ENCODE assay signal across 18 cellular contexts in genomic region chr4:1991596-1992434, GRCh38. TPM values are rescaled to one million over a fixed set of nuclear protein-coding genes. Genes with fewer than 3 reads are reported as not detected.
DNase-seq lines count a peak whose midpoint lies in the region; ATAC-seq and TF ChIP-seq lines count a peak whose summit lies in the region.
"Had no signal": no experiment of that assay in that cellular context is flagged by ENCODE, and none has a peak within 500 bp of the region (broad histone marks: within the 10 kb centered on the region; RNA-seq: fewer than 3 reads in every experiment).

No MANE protein-coding gene starts in this region.

- no peaks in the 10 kb centered on the region for H3K27me3 Mint-ChIP-seq in type B pancreatic cell
- peaks cover 4% of the 10 kb centered on the region for H3K27me3 Mint-ChIP-seq in endothelial cell (ENCODE audit: unreplicated experiment)

- H3K36me3 Mint-ChIP-seq in type B pancreatic cell (peaks cover 14% of the 10 kb centered on the region), endothelial cell (ENCODE audit: low read depth, unreplicated experiment) (peaks cover 18% of the 10 kb centered on the region)

- no peak overlapping the region for H3K27ac ChIP-seq in heart right ventricle
- H3K27ac ChIP-seq: body of pancreas, esophagus squamous epithelium had no signal

- TF ChIP-seq CTCF in heart right ventricle (IDR thresholded peaks at IDR 0.05) = no peak
- TF ChIP-seq CTCF in type B pancreatic cell (conservative IDR thresholded peaks at IDR 0.05) = no peak
- no peak for TF ChIP-seq CTCF in endothelial cell (IDR thresholded peaks at IDR 0.05; ENCODE audit: unreplicated experiment)

- H3K9me3 Mint-ChIP-seq in type B pancreatic cell = no peaks in the 10 kb centered on the region
- H3K9me3 Mint-ChIP-seq in endothelial cell (ENCODE audit: unreplicated experiment) = no peaks in the 10 kb centered on the region

- H3K4me3 ChIP-seq in heart right ventricle = no peak overlapping the region
- H3K4me3 ChIP-seq: body of pancreas, esophagus squamous epithelium had no signal

- DNase-seq in heart right ventricle (no peak), cardiac septum (ENCODE audit: low spot score) (no peak), cerebellar cortex (ENCODE audit: low spot score) (peak; percentile 25), mesenteric fat pad (ENCODE audit: low spot score) (peak; percentile 74), type B pancreatic cell (ENCODE audit: extremely low spot score, unreplicated experiment) (peak; percentile 63), endothelial cell (ENCODE audit: low spot score) (no peak), AG08396 (ENCODE audit: low spot score) (no peak), Kasumi-1 (lab: John Stamatoyannopoulos, UW) (no peak)
- DNase-seq: ACHN; activated CD4-positive, CD25-positive, alpha-beta regulatory T cell; activated naive CD4-positive, alpha-beta T cell treated with Interleukin-2 at 50 U/mL for 16 hours; body of pancreas; CD8-positive, alpha-beta T cell; esophagus squamous epithelium; NCI-H1417; NCI-H2227 treated with DMSO at 0.1 percent for 48 hours; SIG-M5; stimulated activated naive CD4-positive, alpha-beta T cell treated with Interleukin-2 at 50 U/mL for 16 hours had no signal

- WGBS in heart right ventricle, 2 donors = 94 to 95% methylated on average over 37 of the region's 37 CpGs

- peak in 6 of 8 donors; percentile 10 to 42 (median 20) for ATAC-seq in heart right ventricle
- ATAC-seq: body of pancreas; CD8-positive, alpha-beta T cell had no signal

- H3K4me3 Mint-ChIP-seq in type B pancreatic cell (no peak overlapping the region), endothelial cell (ENCODE audit: unreplicated experiment) (no peak overlapping the region)
- H3K4me3 Mint-ChIP-seq: CD8-positive, alpha-beta T cell had no signal

- intact Hi-C loops in heart right ventricle (cut with DNase I) = loop anchor here in 1 of 10 donors (10.0 kb wide), 1 partner anchor 643 kb away; no protein-coding TSS in a partner anchor
- intact Hi-C loops in cardiac septum (cut with DNase I) = no loop called here

- H3K4me1 Mint-ChIP-seq in type B pancreatic cell (ENCODE audit: unreplicated experiment) (no peaks in the 10 kb centered on the region), endothelial cell (ENCODE audit: unreplicated experiment) (no peaks in the 10 kb centered on the region)

- no peak overlapping the region for H3K27ac Mint-ChIP-seq in type B pancreatic cell
- H3K27ac Mint-ChIP-seq in endothelial cell (ENCODE audit: unreplicated experiment) = no peak overlapping the region
- H3K27ac Mint-ChIP-seq: CD8-positive, alpha-beta T cell had no signal

- H3K4me1 ChIP-seq in heart right ventricle = peaks cover 0 to 10% (median 0%) of the 10 kb centered on the region in 9 donors
- H3K4me1 ChIP-seq: body of pancreas had no signal

- H3K9me3 ChIP-seq in heart right ventricle = peaks cover 0 to 5% (median 0%) of the 10 kb centered on the region in 11 donors
- H3K9me3 ChIP-seq: body of pancreas, esophagus squamous epithelium had no signal

- H3K27me3 ChIP-seq in heart right ventricle = no peaks in the 10 kb centered on the region
- H3K27me3 ChIP-seq: body of pancreas, esophagus squamous epithelium had no signal

- H3K36me3 ChIP-seq in heart right ventricle = peaks cover 0 to 49% (median 34%) of the 10 kb centered on the region in 9 donors

RNA-seq across cellular contexts. Expression of gene NELFA, which starts 17.0 kb away (rescaled TPM):
- 10 to 100 TPM in 7 of 10 donors, 1 to 10 TPM in 3; 8.8 to 14.1 (median 10.6) TPM for total RNA-seq in heart right ventricle
- 10 to 100 TPM; 11.5 to 19.7 TPM for polyA plus RNA-seq in heart right ventricle
- 14.7 TPM for total RNA-seq in cardiac septum
- 15.5 TPM for total RNA-seq in mesenteric fat pad
- 42.2 and 44.8 TPM in 2 replicates for total RNA-seq in type B pancreatic cell (ENCODE audit: low replicate concordance)
- 30.2 TPM for total RNA-seq in endothelial cell (ENCODE audit: unreplicated experiment)

Comparison
In these comparisons a context has a peak if more than half of its experiments do, and no peak if none do; other contexts are left out.
1. DNase-seq: peak in cerebellar cortex (single experiment), mesenteric fat pad (single experiment) and type B pancreatic cell (single experiment); none in heart right ventricle (0 of 2), cardiac septum (single experiment), endothelial cell (single experiment), AG08396 (single experiment) and Kasumi-1 (0 of 2).